In genomic region chr10:105434970-105435369, GRCh38 we compare ENCODE assay signal across 23 cellular contexts.
"Had no signal": no experiment of that assay in that cellular context is flagged by ENCODE, and none has a peak within 500 bp of the region (broad histone marks: within the 10 kb centered on the region; RNA-seq: fewer than 3 reads in every experiment).

No MANE protein-coding gene starts in this region.

- H3K27ac ChIP-seq: KMS-11, RWPE1 had no signal

- H3K9me3 ChIP-seq: SK-N-SH had no signal

- H3K9me2 ChIP-seq: SK-N-SH had no signal

- H3K27ac Mint-ChIP-seq: IgD-negative memory B cell had no signal

- H3K9ac ChIP-seq: KMS-11, SK-N-SH had no signal

- H3K36me3 Mint-ChIP-seq: IgD-negative memory B cell had no signal

- H3K27me3 Mint-ChIP-seq: IgD-negative memory B cell had no signal

- H3K4me2 ChIP-seq: KMS-11, SK-N-SH had no signal

- DNase-seq: Kasumi-1, MM.1S, NCI-H1092 treated with DMSO at 0.1 percent for 48 hours, NCI-H1436, NCI-H187, NCI-H2029, NCI-H2081 treated with DMSO at 0.1 percent for 48 hours, NCI-H2171, NCI-H226, NCI-H446, NCI-H510A, NCI-H524 treated with DMSO at 0.1 percent for 48 hours, NCI-H69, NCI-H774, PC-3, SHP77, SK-N-SH, SW 1271 had no signal

- H3K4me1 Mint-ChIP-seq: IgD-negative memory B cell had no signal

- H3K4me3 Mint-ChIP-seq: IgD-negative memory B cell had no signal

- H3K4me3 ChIP-seq: K562 had no signal

- ATAC-seq: K562, Panc1, PC-3 had no signal
